Comparison of ENCODE assay signal across 11 cellular contexts in the genomic region with DNA sequence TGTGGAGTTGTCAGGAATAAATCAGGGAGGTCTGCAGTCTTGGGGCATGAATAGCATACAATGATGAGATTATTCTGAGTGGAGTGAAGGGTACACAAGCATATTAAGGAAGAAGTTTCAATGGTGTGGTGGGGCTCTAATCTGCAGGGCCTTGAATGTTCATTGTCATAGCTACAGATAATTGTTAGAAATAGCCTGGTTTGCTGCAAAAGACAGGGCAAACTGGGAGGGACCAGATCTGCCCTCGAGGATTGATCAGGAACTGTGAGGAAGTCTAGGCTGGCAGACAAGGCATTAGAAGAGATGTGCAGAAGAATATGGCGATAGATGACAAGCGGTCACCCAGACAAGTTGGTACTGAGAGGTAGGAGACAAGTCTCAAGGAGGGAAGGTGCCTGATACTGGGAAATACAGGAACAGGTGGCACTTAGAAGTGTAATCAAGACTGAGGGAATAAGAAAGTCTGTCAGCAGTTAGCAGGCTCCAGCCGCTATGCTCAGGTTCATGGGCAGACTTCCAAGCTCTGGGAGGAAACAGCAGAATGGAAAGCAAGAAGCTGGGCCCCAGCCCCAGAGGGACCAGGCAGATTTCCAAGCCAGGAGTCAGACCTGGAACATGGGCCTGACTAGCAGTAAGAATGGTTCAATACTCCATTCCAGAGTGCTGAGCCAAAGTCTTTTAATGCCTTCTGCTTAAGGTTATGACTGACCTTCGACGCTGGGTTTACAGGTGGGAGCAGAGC. TPM values are rescaled to one million over a fixed set of nuclear protein-coding genes. Genes with fewer than 3 reads are reported as not detected.
DNase-seq lines count a peak whose midpoint lies in the region; ATAC-seq and TF ChIP-seq lines count a peak whose summit lies in the region.
"Had no signal": no experiment of that assay in that cellular context is flagged by ENCODE, and none has a peak within 500 bp of the region (broad histone marks: within the 10 kb centered on the region; RNA-seq: fewer than 3 reads in every experiment).

No MANE protein-coding gene starts in this region.

- TF ChIP-seq CTCF in coronary artery (IDR thresholded peaks at IDR 0.05) = no peak

- no peaks in the 10 kb centered on the region for H3K36me3 Mint-ChIP-seq in T-helper 17 cell (ENCODE audit: low read depth)

- peaks cover 7% of the 10 kb centered on the region for H3K4me1 ChIP-seq in stomach smooth muscle (ENCODE audit: control insufficient read depth, insufficient read depth, low read length)

- no peak overlapping the region for H3K27ac Mint-ChIP-seq in T-helper 17 cell

- H3K27ac ChIP-seq in stomach smooth muscle (ENCODE audit: low read length) = peak overlapping the region; percentile 46
- H3K27ac ChIP-seq in coronary artery = no peak overlapping the region
- H3K27ac ChIP-seq: neutrophil had no signal

- peak overlapping the region in 1 of 2 donors; percentile 23 for H3K4me3 ChIP-seq in stomach smooth muscle (ENCODE audit: low read length in 2 of 2)
- H3K4me3 ChIP-seq in coronary artery = no peak overlapping the region

- ATAC-seq in left ventricle myocardium superior (peak; percentile 91), T-helper 17 cell (no peak)

- H3K4me3 Mint-ChIP-seq in T-helper 17 cell = no peak overlapping the region

- H3K4me1 Mint-ChIP-seq in T-helper 17 cell = peaks cover 6% of the 10 kb centered on the region

- H3K9me3 ChIP-seq in stomach smooth muscle (ENCODE audit: control insufficient read depth in 2 of 2, low read length in 2 of 2) (no peaks in the 10 kb centered on the region), T-helper 17 cell (ENCODE audit: control insufficient read depth, low read length, poor library complexity, severe bottlenecking) (no peaks in the 10 kb centered on the region)
- H3K9me3 ChIP-seq: neutrophil had no signal

- intact Hi-C loops in left ventricle myocardium superior (cut with micrococcal nuclease) = no loop called here

- peaks cover 4% of the 10 kb centered on the region for H3K27me3 Mint-ChIP-seq in T-helper 17 cell

- DNase-seq in HCEC 1CT = peak; percentile 33
- peak in 40 of 58 donors; percentile 1 to 73 (median 24) for DNase-seq in anterior cingulate cortex (lab: John Stamatoyannopoulos, UW)
- DNase-seq in left ventricle myocardium superior = peak; percentile 75
- DNase-seq in coronary artery (ENCODE audit: low spot score) = no peak
- no peak for DNase-seq in T-helper 2 cell
- DNase-seq in islet precursor cell = no peak
- DNase-seq in T-helper 17 cell = no peak
- DNase-seq: NCI-H2081 treated with DMSO at 0.1 percent for 48 hours, T-helper 9 cell had no signal

- H3K36me3 ChIP-seq in stomach smooth muscle (ENCODE audit: control insufficient read depth in 2 of 2, insufficient read depth in 2 of 2, low read length in 2 of 2) = no peaks in the 10 kb centered on the region
- H3K36me3 ChIP-seq: neutrophil had no signal

- no peaks in the 10 kb centered on the region for H3K27me3 ChIP-seq in stomach smooth muscle (ENCODE audit: control insufficient read depth in 1 of 2, insufficient read depth in 2 of 2, low read length in 2 of 2)
- H3K27me3 ChIP-seq: neutrophil had no signal

- H3K9ac ChIP-seq in stomach smooth muscle (ENCODE audit: low read length in 2 of 2) = peak overlapping the region in 1 of 2 donors; percentile 6

RNA-seq across cellular contexts. Expression of a gene that starts 20.9 kb away (rescaled TPM):
- total RNA-seq in left ventricle myocardium superior = 18.5 TPM
- total RNA-seq in T-helper 17 cell = 1 to 10 TPM; 1.0 to 1.4 TPM

Comparison
In these comparisons a context has a peak if more than half of its experiments do, and no peak if none do; other contexts are left out.
1. DNase-seq: peak in HCEC 1CT (single experiment), anterior cingulate cortex (40 of 58) and left ventricle myocardium superior (single experiment); none in coronary artery (single experiment), T-helper 2 cell (0 of 5), islet precursor cell (single experiment) and T-helper 17 cell (0 of 3).